In the genomic region with DNA sequence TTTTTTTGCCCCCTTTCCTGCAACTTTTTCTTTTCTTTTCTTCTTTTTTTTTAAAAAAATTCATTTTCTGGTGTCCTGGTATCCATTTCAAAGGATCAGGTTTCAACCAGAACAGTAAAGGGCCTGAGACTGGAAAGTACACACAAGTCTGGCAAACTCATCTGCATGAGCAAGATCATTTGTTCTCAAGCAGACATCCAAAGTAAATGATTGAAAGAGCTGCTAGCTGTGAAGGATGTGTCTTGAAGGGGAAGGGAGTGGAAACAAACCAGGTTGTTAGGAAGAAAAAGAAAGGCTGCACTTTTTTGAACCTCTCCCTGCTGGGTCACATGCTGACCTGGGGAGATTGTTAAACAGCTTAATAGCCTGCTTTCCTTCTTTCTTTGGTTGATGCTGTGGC, we compare ENCODE assay signal across 12 cellular contexts. TPM values are rescaled to one million over a fixed set of nuclear protein-coding genes. Genes with fewer than 3 reads are reported as not detected.
A peak's percentile ranks its signal among the peaks of the same experiment; 100 is the strongest.
DNase-seq lines count a peak whose midpoint lies in the region; ATAC-seq and TF ChIP-seq lines count a peak whose summit lies in the region.
"Had no signal": no experiment of that assay in that cellular context is flagged by ENCODE, and none has a peak within 500 bp of the region (broad histone marks: within the 10 kb centered on the region; RNA-seq: fewer than 3 reads in every experiment).

No MANE protein-coding gene starts in this region.

- BruUV-seq in Caco-2 (replicated peaks; lab: Mats Ljungman, UMichigan): no TSS peak

- no peak for ATAC-seq in activated naive CD8-positive, alpha-beta T cell treated with anti-CD3 and anti-CD28 coated beads, Interleukin-2, amount 50 U/mL, for 24 hours

- H3K27ac Mint-ChIP-seq in Caco-2 (ENCODE audit: unreplicated experiment) (peak overlapping the region; percentile 31), neural crest cell (ENCODE audit: unreplicated experiment) (no peak overlapping the region)
- no peak overlapping the region for H3K27ac Mint-ChIP-seq in activated naive CD8-positive, alpha-beta T cell treated with anti-CD3 and anti-CD28 coated beads, Interleukin-2, amount 50 U/mL, for 24 hours
- H3K27ac Mint-ChIP-seq: memory B cell had no signal

- 0 out of 2 replicates have a peak, but pooled peaks cover 2% of the 10 kb centered on the region for H3K36me3 ChIP-seq in Caco-2 (ENCODE audit: control insufficient read depth, insufficient read depth, low read length)

- H3K27me3 ChIP-seq in Caco-2 (replicated peaks; ENCODE audit: control insufficient read depth, insufficient read depth, low read length): no peaks in the 10 kb centered on the region

- H3K9me3 ChIP-seq in Caco-2: no peaks in the 10 kb centered on the region
- H3K9me3 ChIP-seq: BLaER1 treated with 17β-estradiol and CSF1 and Interleukin-3, amounts not matched to agents 10 nM and 100 nM had no signal

- intact Hi-C loops in Caco-2 (cut with micrococcal nuclease; ENCODE audit: unreplicated experiment): loop anchor here (1.0 to 2.0 kb wide), 2 partner anchors 69 to 77 kb away; partner anchors contain the start of gene CFAP300

- H3K9me3 Mint-ChIP-seq in Caco-2 (ENCODE audit: unreplicated experiment) (no peaks in the 10 kb centered on the region), neural crest cell (no peaks in the 10 kb centered on the region)
- H3K9me3 Mint-ChIP-seq in activated naive CD8-positive, alpha-beta T cell treated with anti-CD3 and anti-CD28 coated beads, Interleukin-2, amount 50 U/mL, for 24 hours: no peaks in the 10 kb centered on the region
- H3K9me3 Mint-ChIP-seq: memory B cell had no signal

- H3K4me1 Mint-ChIP-seq in Caco-2 (ENCODE audit: low read depth, unreplicated experiment) (peaks cover 54% of the 10 kb centered on the region), neural crest cell (peaks cover 76% of the 10 kb centered on the region)
- H3K4me1 Mint-ChIP-seq in activated naive CD8-positive, alpha-beta T cell treated with anti-CD3 and anti-CD28 coated beads, Interleukin-2, amount 50 U/mL, for 24 hours: peaks cover 10% of the 10 kb centered on the region
- H3K4me1 Mint-ChIP-seq: memory B cell had no signal

- TF ChIP-seq CTCF in Caco-2 (IDR thresholded peaks at IDR 0.05; ENCODE audit: insufficient read depth in 1 of 2, low read depth in 1 of 2, low read length in 1 of 2, severe bottlenecking in 1 of 2, unreplicated experiment in 1 of 2): no peak
- no peak for TF ChIP-seq CTCF in neural crest cell (conservative IDR thresholded peaks at IDR 0.05)

- no peak overlapping the region for H3K4me3 ChIP-seq in Caco-2 (ENCODE audit: low read depth, low read length)
- H3K4me3 ChIP-seq: BLaER1 treated with 17β-estradiol and CSF1 and Interleukin-3, amounts not matched to agents 10 nM and 100 nM had no signal

- DNase-seq in Caco-2 (peak; percentile 78 to 84), RPMI7951 (ENCODE audit: low read depth) (peak; percentile 46), fibroblast of the conjunctiva (ENCODE audit: low read depth) (peak; percentile 72), neural crest cell (ENCODE audit: low read depth, low spot score) (no peak), NCI-H524 treated with DMSO at 0.1 percent for 48 hours (lab: John Stamatoyannopoulos, UW) (no peak)
- no peak for DNase-seq in activated naive CD8-positive, alpha-beta T cell treated with anti-CD3 and anti-CD28 coated beads, Interleukin-2, amount 50 U/mL, for 24 hours
- DNase-seq in stimulated activated CD4-positive, alpha-beta T cell treated with anti-CD3 and anti-CD28 coated beads, Interleukin-4, amount 100 ng/mL, for 24 hours: no peak
- DNase-seq in activated CD4-positive, CD25-positive, alpha-beta regulatory T cell treated with anti-CD3 and anti-CD28 coated beads, Interleukin-2, amount 50 U/mL, for 72 hours: no peak
- DNase-seq: activated CD4-positive, alpha-beta T cell treated with anti-CD3 and anti-CD28 coated beads, Interleukin-2, amount 50 U/mL, for 1 hour; central memory CD4-positive, alpha-beta T cell had no signal

- H3K27me3 Mint-ChIP-seq in Caco-2 (ENCODE audit: insufficient read depth, unreplicated experiment) (no peaks in the 10 kb centered on the region), neural crest cell (ENCODE audit: low read depth) (no peaks in the 10 kb centered on the region)
- peaks cover 58% of the 10 kb centered on the region for H3K27me3 Mint-ChIP-seq in activated naive CD8-positive, alpha-beta T cell treated with anti-CD3 and anti-CD28 coated beads, Interleukin-2, amount 50 U/mL, for 24 hours

- H3K4me1 ChIP-seq in Caco-2: peaks cover 69% of the 10 kb centered on the region

- H3K36me3 Mint-ChIP-seq in Caco-2 (ENCODE audit: insufficient read depth, unreplicated experiment) (peaks cover 63% of the 10 kb centered on the region), neural crest cell (ENCODE audit: low read depth) (no peaks in the 10 kb centered on the region)
- no peaks in the 10 kb centered on the region for H3K36me3 Mint-ChIP-seq in activated naive CD8-positive, alpha-beta T cell treated with anti-CD3 and anti-CD28 coated beads, Interleukin-2, amount 50 U/mL, for 24 hours (ENCODE audit: low read depth)
- H3K36me3 Mint-ChIP-seq: memory B cell had no signal

- CTCF ChIA-PET in Caco-2 (lab: Charles Lee): interaction anchor here (0.7 kb wide), 2 partner anchors 29 to 114 kb away, joined by 4 to 5 read pairs; no protein-coding TSS in a partner anchor

- POLR2A ChIA-PET in Caco-2 (lab: Charles Lee): no interaction called here

- H3K4me3 Mint-ChIP-seq in Caco-2 (ENCODE audit: unreplicated experiment) (peak overlapping the region; percentile 31), neural crest cell (peak overlapping the region; percentile 53)
- no peak overlapping the region for H3K4me3 Mint-ChIP-seq in activated naive CD8-positive, alpha-beta T cell treated with anti-CD3 and anti-CD28 coated beads, Interleukin-2, amount 50 U/mL, for 24 hours
- H3K4me3 Mint-ChIP-seq: memory B cell had no signal

RNA-seq across cellular contexts. Expression of gene YAP1, which starts 5.3 kb away (rescaled TPM):
- total RNA-seq in Caco-2 (2022) (207 and 227 TPM in 2 replicates), neural crest cell (138 and 142 TPM in 2 replicates)
- 55.1 and 72.7 TPM in 2 replicates for total RNA-seq in RPMI7951 (2014; rRNA removed; shearing (Covaris generic))

Comparison
In these comparisons a context has a peak if more than half of its experiments do, and no peak if none do; other contexts are left out.
1. DNase-seq: peak in Caco-2 (2 of 2), RPMI7951 (single experiment) and fibroblast of the conjunctiva (single experiment); none in neural crest cell (single experiment), activated naive CD8-positive, alpha-beta T cell treated with anti-CD3 and anti-CD28 coated beads, Interleukin-2, amount 50 U/mL, for 24 hours (single experiment), stimulated activated CD4-positive, alpha-beta T cell treated with anti-CD3 and anti-CD28 coated beads, Interleukin-4, amount 100 ng/mL, for 24 hours (single experiment), NCI-H524 treated with DMSO at 0.1 percent for 48 hours (single experiment) and activated CD4-positive, CD25-positive, alpha-beta regulatory T cell treated with anti-CD3 and anti-CD28 coated beads, Interleukin-2, amount 50 U/mL, for 72 hours (single experiment).